34 cellular contexts compared by ENCODE assay signal in genomic region chr21:37273440-37273839, GRCh38. TPM values are rescaled to one million over a fixed set of nuclear protein-coding genes. Genes with fewer than 3 reads are reported as not detected.
DNase-seq lines count a peak whose midpoint lies in the region; TF ChIP-seq lines count a peak whose summit lies in the region.
"Had no signal": no experiment of that assay in that cellular context is flagged by ENCODE, and none has a peak within 500 bp of the region (broad histone marks: within the 10 kb centered on the region; RNA-seq: fewer than 3 reads in every experiment).

No MANE protein-coding gene starts in this region.

- H3K27ac Mint-ChIP-seq in MCF 10A (ENCODE audit: low read depth, unreplicated experiment): no peak overlapping the region
- H3K27ac Mint-ChIP-seq: activated CD4-positive, alpha-beta T cell treated with anti-CD3 and anti-CD28 coated beads, Interleukin-2, amount 10 ng/mL, durations not matched to agents 24 days and 14 days; activated naive CD8-positive, alpha-beta T cell; naive thymus-derived CD8-positive, alpha-beta T cell had no signal

- in situ Hi-C loops in mammary epithelial cell (cut with MboI; ENCODE audit: low sequenced_read_pairs in 2 of 2): loop anchor here in 1 of 2 donors (25.0 kb wide), 2 partner anchors 89 to 364 kb away; partner anchors contain the start of gene DYRK1A

- peak overlapping the region; percentile 80 for H2AFZ ChIP-seq in mammary epithelial cell (ENCODE audit: low read depth, low read length)

- DNase-seq in mammary epithelial cell (no peak), MCF 10A (ENCODE audit: unreplicated experiment) (no peak), NCI-H69 (lab: John Stamatoyannopoulos, UW) (peak; percentile 18), BE2C (no peak), 8988T (no peak), foreskin fibroblast (no peak), epidermal melanocyte (ENCODE audit: insufficient read length, low spot score) (no peak)
- DNase-seq: activated CD4-positive, alpha-beta T cell treated with anti-CD3 and anti-CD28 coated beads, Interleukin-2, amount 10 ng/mL, durations not matched to agents 24 days and 14 days; activated effector memory CD4-positive, alpha-beta T cell treated with anti-CD3 and anti-CD28 coated beads, Interleukin-2, amount 50 U/mL, for 16 hours; anterior cingulate cortex; CD4-positive, alpha-beta memory T cell; DND-41; dorsolateral prefrontal cortex; esophagus squamous epithelium; foreskin melanocyte; heart left ventricle; kidney glomerular epithelial cell; midbrain; naive thymus-derived CD8-positive, alpha-beta T cell; NCI-H1436 treated with DMSO at 0.1 percent for 48 hours; NCI-H226; NCI-H748 treated with DMSO at 0.1 percent for 48 hours; occipital lobe; RPMI8226; SJCRH30; stimulated activated naive CD4-positive, alpha-beta T cell treated with Interleukin-2 at 50 U/mL for 16 hours; T-helper 9 cell; upper lobe of right lung had no signal

- CTCF ChIA-PET in mammary epithelial cell (lab: Charles Lee; ENCODE audit: low non-redundant PET): no interaction called here
- CTCF ChIA-PET in MCF 10A (lab: Yijun Ruan, JAX): no interaction called here

- H3K36me3 Mint-ChIP-seq in MCF 10A (ENCODE audit: insufficient read depth, unreplicated experiment): no peaks in the 10 kb centered on the region
- H3K36me3 Mint-ChIP-seq: CD4-positive, alpha-beta memory T cell; naive thymus-derived CD8-positive, alpha-beta T cell had no signal

- H3K36me3 ChIP-seq in mammary epithelial cell (ENCODE audit: insufficient read depth, low read length) (no peaks in the 10 kb centered on the region), iPS-18a (ENCODE audit: control insufficient read depth, low read depth, low read length) (no peaks in the 10 kb centered on the region), BE2C (no peaks in the 10 kb centered on the region)
- H3K36me3 ChIP-seq: breast epithelium, esophagus squamous epithelium, heart left ventricle, SJCRH30, suprapubic skin, upper lobe of right lung had no signal

- H3K4me3 Mint-ChIP-seq in MCF 10A (ENCODE audit: unreplicated experiment): no peak overlapping the region
- H3K4me3 Mint-ChIP-seq: activated CD4-positive, alpha-beta T cell treated with anti-CD3 and anti-CD28 coated beads, Interleukin-2, amount 10 ng/mL, durations not matched to agents 24 days and 14 days; activated naive CD8-positive, alpha-beta T cell; CD4-positive, alpha-beta memory T cell; naive thymus-derived CD8-positive, alpha-beta T cell had no signal

- TF ChIP-seq CTCF in mammary epithelial cell (conservative IDR thresholded peaks at IDR 0.05 in 1 of 2, IDR thresholded peaks at IDR 0.05 in 1 of 2; ENCODE audit: extremely low read depth in 1 of 2, insufficient read depth in 1 of 2, low read depth in 1 of 2, low read length in 2 of 2): no peak
- no peak for TF ChIP-seq CTCF in MCF 10A (IDR thresholded peaks at IDR 0.05; ENCODE audit: unreplicated experiment)
- TF ChIP-seq CTCF in BE2C (IDR thresholded peaks at IDR 0.05; ENCODE audit: low read depth, low read length): no peak
- no peak for TF ChIP-seq CTCF in foreskin fibroblast (IDR thresholded peaks at IDR 0.05; ENCODE audit: low read depth, low read length)

- H3K27ac ChIP-seq in mammary epithelial cell (ENCODE audit: insufficient read depth, low read depth, low read length) (no peak overlapping the region), iPS-18a (ENCODE audit: low read length) (no peak overlapping the region)
- H3K27ac ChIP-seq: breast epithelium, dorsolateral prefrontal cortex, esophagus squamous epithelium, heart left ventricle, KMS-11, SJCRH30, suprapubic skin, upper lobe of right lung, VCaP had no signal

- H3K4me2 ChIP-seq in mammary epithelial cell (ENCODE audit: insufficient read depth, low read depth, low read length): no peak overlapping the region
- H3K4me2 ChIP-seq: KMS-11 had no signal

- POLR2A ChIA-PET in MCF 10A (lab: Yijun Ruan, JAX): interaction anchor here (1.2 to 1.3 kb wide), 2 partner anchors 9 to 16 kb away, joined by 3 to 4 read pairs; no protein-coding TSS in a partner anchor

- H3K9me3 Mint-ChIP-seq in MCF 10A (ENCODE audit: unreplicated experiment): no peaks in the 10 kb centered on the region
- H3K9me3 Mint-ChIP-seq: activated CD4-positive, alpha-beta T cell treated with anti-CD3 and anti-CD28 coated beads, Interleukin-2, amount 10 ng/mL, durations not matched to agents 24 days and 14 days; CD4-positive, alpha-beta memory T cell; naive thymus-derived CD8-positive, alpha-beta T cell had no signal

- no peaks in the 10 kb centered on the region for H3K4me1 Mint-ChIP-seq in MCF 10A (ENCODE audit: insufficient read depth, unreplicated experiment)

- no TSS peak for BruUV-seq in mammary epithelial cell (replicated peaks; lab: Mats Ljungman, UMichigan)
- no TSS peak for BruUV-seq in MCF 10A (replicated peaks; lab: Mats Ljungman, UMichigan)

- no peaks in the 10 kb centered on the region for H3K4me1 ChIP-seq in mammary epithelial cell (ENCODE audit: insufficient read depth, low read length)
- peaks cover 11% of the 10 kb centered on the region for H3K4me1 ChIP-seq in iPS-18a (ENCODE audit: control insufficient read depth, low read depth, low read length)
- H3K4me1 ChIP-seq in BE2C: peaks cover 7% of the 10 kb centered on the region; the same call in 1 of the 2 replicates
- H3K4me1 ChIP-seq: breast epithelium, SJCRH30, upper lobe of right lung had no signal

- no peaks in the 10 kb centered on the region for H4K20me1 ChIP-seq in mammary epithelial cell (ENCODE audit: insufficient read depth, low read length)

- no peaks in the 10 kb centered on the region for H3K27me3 ChIP-seq in mammary epithelial cell (ENCODE audit: insufficient read depth, low read length)
- no peaks in the 10 kb centered on the region for H3K27me3 ChIP-seq in iPS-18a (ENCODE audit: control insufficient read depth, insufficient read depth, low read length)
- H3K27me3 ChIP-seq in BE2C: no peaks in the 10 kb centered on the region
- H3K27me3 ChIP-seq: breast epithelium, dorsolateral prefrontal cortex, esophagus squamous epithelium, heart left ventricle, SJCRH30, suprapubic skin, upper lobe of right lung had no signal

- H3K9me3 ChIP-seq in mammary epithelial cell (replicated peaks; ENCODE audit: insufficient read depth, low read length) (no peaks in the 10 kb centered on the region), iPS-18a (ENCODE audit: control insufficient read depth, low read depth, low read length) (no peaks in the 10 kb centered on the region), BE2C (no peaks in the 10 kb centered on the region)
- H3K9me3 ChIP-seq: breast epithelium, esophagus squamous epithelium, heart left ventricle, SJCRH30, suprapubic skin, upper lobe of right lung had no signal

- peaks cover 3% of the 10 kb centered on the region for H3K79me2 ChIP-seq in mammary epithelial cell (ENCODE audit: insufficient read depth, low read length)

- dilution Hi-C loops in mammary epithelial cell (cut with HindIII; ENCODE audit: low sequenced_read_pairs): no loop called here

- H3K4me3 ChIP-seq in mammary epithelial cell (replicated peaks in 1 of 3; ENCODE audit: insufficient read depth in 1 of 3, low read depth in 2 of 3, low read length in 3 of 3) (no peak overlapping the region), iPS-18a (ENCODE audit: low read length) (peak overlapping the region; percentile 15), BE2C (ENCODE audit: low read depth, low read length) (no peak overlapping the region), foreskin fibroblast (ENCODE audit: low read depth in 1 of 2, low read length in 2 of 2) (no peak overlapping the region)
- H3K4me3 ChIP-seq: breast epithelium, dorsolateral prefrontal cortex, esophagus squamous epithelium, heart left ventricle, SJCRH30, suprapubic skin, upper lobe of right lung had no signal

- H3K27me3 Mint-ChIP-seq in MCF 10A (ENCODE audit: insufficient read depth, unreplicated experiment): no peaks in the 10 kb centered on the region
- H3K27me3 Mint-ChIP-seq: activated naive CD8-positive, alpha-beta T cell; naive thymus-derived CD8-positive, alpha-beta T cell had no signal

- intact Hi-C loops in mammary epithelial cell (cut with micrococcal nuclease): no loop called here
- intact Hi-C loops in MCF 10A (cut with micrococcal nuclease): no loop called here

- WGBS in mammary epithelial cell (ENCODE audit: low coverage, missing lambda C conversion rate): 80% methylated on average over 1 of the region's 1 CpG

- no peak overlapping the region for H3K9ac ChIP-seq in mammary epithelial cell (ENCODE audit: insufficient read depth, low read length)
- H3K9ac ChIP-seq in iPS-18a (ENCODE audit: low read length): no peak overlapping the region
- H3K9ac ChIP-seq: KMS-11 had no signal

RNA-seq across cellular contexts. Expression of gene VPS26C, which starts 6.3 kb away (rescaled TPM):
- total RNA-seq in mammary epithelial cell (10 to 100 TPM; 46.2 to 54.8 TPM), MCF 10A (2022) (38.5 and 61.6 TPM in 2 replicates)
- polyA plus RNA-seq in mammary epithelial cell: 32.2 TPM
- polyA minus RNA-seq in mammary epithelial cell: 54.2 TPM
- polyA plus RNA-seq in BE2C (2012; ENCODE audit: insufficient read depth, insufficient read length, low read depth): 71.6 TPM
